In the genomic region with DNA sequence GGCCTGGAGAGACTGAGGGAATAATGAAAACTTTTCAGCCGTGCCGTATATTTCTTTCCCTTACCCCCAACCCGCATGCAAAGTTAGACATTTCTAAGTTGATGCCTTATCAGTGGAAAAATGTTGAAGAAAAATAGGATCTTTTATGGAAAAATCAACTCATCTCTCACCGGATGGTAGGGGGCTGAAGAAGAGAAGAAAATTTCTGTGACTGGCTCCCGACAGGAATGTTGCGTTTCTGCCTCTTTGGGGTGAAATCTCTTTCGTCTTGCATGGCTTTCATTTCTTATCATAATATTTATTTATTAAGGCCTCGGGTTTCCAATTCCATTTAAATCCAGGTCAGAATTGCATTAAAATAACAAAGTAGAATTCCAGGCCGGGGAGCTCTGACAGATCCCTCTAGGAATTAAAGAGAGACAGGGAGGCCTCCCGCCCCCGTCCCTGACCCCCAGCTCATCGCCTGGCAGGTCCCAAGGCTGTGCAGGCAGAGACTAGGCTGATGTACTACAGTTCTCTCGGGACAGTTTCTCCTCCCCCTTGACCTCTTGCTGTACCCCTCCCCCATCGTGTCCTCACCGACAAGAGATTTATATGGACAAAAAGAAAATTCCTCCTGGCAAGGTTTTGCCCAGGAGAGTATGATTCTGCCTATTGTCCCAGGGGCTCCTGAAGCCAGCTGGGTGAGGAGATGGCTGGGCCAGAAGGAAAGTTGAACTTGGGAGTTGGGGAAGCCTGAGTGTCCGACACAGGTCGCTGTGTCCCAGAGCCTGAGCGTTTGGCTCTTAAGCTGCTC, we compare ENCODE assay signal across 1 cellular context.
TF ChIP-seq lines count a peak whose summit lies in the region.

No MANE protein-coding gene starts in this region.

TF ChIP-seq in SK-N-SH, 30 proteins besides CTCF, POLR2A, EP300 and RAD21 (continued from another document):
- TF ChIP-seq, protein P1, sequence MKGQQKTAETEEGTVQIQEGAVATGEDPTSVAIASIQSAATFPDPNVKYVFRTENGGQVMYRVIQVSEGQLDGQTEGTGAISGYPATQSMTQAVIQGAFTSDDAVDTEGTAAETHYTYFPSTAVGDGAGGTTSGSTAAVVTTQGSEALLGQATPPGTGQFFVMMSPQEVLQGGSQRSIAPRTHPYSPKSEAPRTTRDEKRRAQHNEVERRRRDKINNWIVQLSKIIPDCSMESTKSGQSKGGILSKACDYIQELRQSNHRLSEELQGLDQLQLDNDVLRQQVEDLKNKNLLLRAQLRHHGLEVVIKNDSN (IDR thresholded peaks at IDR 0.05; ENCODE audit: borderline replicate concordance, low read depth), result no peak
- TF ChIP-seq FOSL2 (IDR thresholded peaks at IDR 0.05; ENCODE audit: borderline replicate concordance, low read depth), result no peak
- no peak for TF ChIP-seq RCOR1 (IDR thresholded peaks at IDR 0.05; ENCODE audit: low read length)
- TF ChIP-seq GABPA (IDR thresholded peaks at IDR 0.05; ENCODE audit: low read depth), result no peak
- TF ChIP-seq, protein P2, sequence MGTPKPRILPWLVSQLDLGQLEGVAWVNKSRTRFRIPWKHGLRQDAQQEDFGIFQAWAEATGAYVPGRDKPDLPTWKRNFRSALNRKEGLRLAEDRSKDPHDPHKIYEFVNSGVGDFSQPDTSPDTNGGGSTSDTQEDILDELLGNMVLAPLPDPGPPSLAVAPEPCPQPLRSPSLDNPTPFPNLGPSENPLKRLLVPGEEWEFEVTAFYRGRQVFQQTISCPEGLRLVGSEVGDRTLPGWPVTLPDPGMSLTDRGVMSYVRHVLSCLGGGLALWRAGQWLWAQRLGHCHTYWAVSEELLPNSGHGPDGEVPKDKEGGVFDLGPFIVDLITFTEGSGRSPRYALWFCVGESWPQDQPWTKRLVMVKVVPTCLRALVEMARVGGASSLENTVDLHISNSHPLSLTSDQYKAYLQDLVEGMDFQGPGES (IDR thresholded peaks at IDR 0.05; ENCODE audit: low read depth, low read length), result no peak
- no peak for TF ChIP-seq FOXJ3 (CRISPR knock-in tag; IDR thresholded peaks at IDR 0.05)
- no peak for TF ChIP-seq USF2 (IDR thresholded peaks at IDR 0.05; ENCODE audit: borderline replicate concordance, low read depth, low read length)
